9 cellular contexts compared by ENCODE assay signal in the genomic region with DNA sequence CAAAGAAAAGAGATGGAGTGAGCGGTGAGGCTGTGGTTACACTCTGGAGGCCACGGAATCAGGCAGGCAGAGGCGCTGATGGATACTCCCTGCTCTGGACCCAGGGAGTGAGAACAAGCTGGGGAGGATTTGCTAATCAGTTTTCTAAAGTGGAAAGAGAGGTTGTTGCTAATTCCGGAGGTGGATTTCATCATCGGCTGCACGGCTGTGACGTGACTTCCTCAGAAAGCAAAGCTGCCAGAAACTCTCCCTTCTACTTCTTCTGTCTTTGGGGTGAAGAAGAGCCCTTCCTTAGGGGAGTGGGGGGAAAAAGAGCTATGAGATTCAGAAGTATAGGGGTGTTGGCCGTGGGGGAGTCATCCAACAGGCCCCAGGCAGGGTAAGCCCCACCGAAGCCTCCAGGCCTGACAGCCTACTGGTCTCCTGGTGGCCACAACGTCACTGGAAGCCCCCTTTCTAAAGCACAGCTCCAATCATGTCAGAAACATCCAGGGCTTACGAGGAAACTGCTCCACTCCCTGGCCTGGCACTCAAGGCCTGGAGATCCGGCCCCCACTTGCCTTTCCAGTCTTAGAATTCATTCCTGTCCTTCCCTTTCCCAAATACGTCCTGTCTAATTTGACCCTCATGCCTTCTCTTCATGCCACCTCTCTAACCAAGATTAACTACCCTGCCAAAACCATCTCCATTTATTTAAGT.
DNase-seq lines count a peak whose midpoint lies in the region; ATAC-seq and TF ChIP-seq lines count a peak whose summit lies in the region.
"Had no signal": no experiment of that assay in that cellular context is flagged by ENCODE, and none has a peak within 500 bp of the region (broad histone marks: within the 10 kb centered on the region; RNA-seq: fewer than 3 reads in every experiment).

No MANE protein-coding gene starts in this region.

- CTCF ChIA-PET in activated B cell treated with CpG ODN at 0.5 μM for 24 hours (lab: Charles Lee) = interaction anchor here (1.0 kb wide), 1 partner anchor 14 kb away, joined by 4 read pairs; no protein-coding TSS in a partner anchor

- peaks cover 8% of the 10 kb centered on the region for H3K9me3 Mint-ChIP-seq in activated B cell treated with CpG ODN at 0.5 μM for 24 hours

- peak overlapping the region; percentile 71 for H3K27ac Mint-ChIP-seq in activated B cell treated with CpG ODN at 0.5 μM for 24 hours

- DNase-seq in H4 (ENCODE audit: low spot score) = peak; percentile 50
- DNase-seq in activated B cell treated with CpG ODN at 0.5 μM for 24 hours = no peak
- peak; percentile 85 for DNase-seq in right atrium auricular region (ENCODE audit: low spot score)
- DNase-seq in skeletal muscle cell (ENCODE audit: low read depth) = peak; percentile 43
- DNase-seq in occipital lobe (lab: John Stamatoyannopoulos, UW) = no peak
- DNase-seq: NCI-H526 had no signal

- no peaks in the 10 kb centered on the region for H3K27me3 ChIP-seq in right atrium auricular region

- H3K27me3 Mint-ChIP-seq in activated B cell treated with CpG ODN at 0.5 μM for 24 hours = no peaks in the 10 kb centered on the region

- H3K4me3 Mint-ChIP-seq in activated B cell treated with CpG ODN at 0.5 μM for 24 hours = no peak overlapping the region

- H3K36me3 Mint-ChIP-seq in activated B cell treated with CpG ODN at 0.5 μM for 24 hours (ENCODE audit: low read depth) = peaks cover 6% of the 10 kb centered on the region

- POLR2A ChIA-PET in activated B cell treated with CpG ODN at 0.5 μM for 24 hours (lab: Charles Lee) = no interaction called here

- peak overlapping the region; percentile 73 to 76 for H3K27ac ChIP-seq in right atrium auricular region

- peaks cover 47% of the 10 kb centered on the region for H3K4me1 Mint-ChIP-seq in activated B cell treated with CpG ODN at 0.5 μM for 24 hours

- TF ChIP-seq CTCF in activated B cell treated with CpG ODN at 0.5 μM for 24 hours (IDR thresholded peaks at IDR 0.05) (no peak), right atrium auricular region (IDR thresholded peaks at IDR 0.05) (no peak)

- intact Hi-C loops in activated B cell treated with CpG ODN at 0.5 μM for 24 hours (cut with micrococcal nuclease) = no loop called here

- H3K36me3 ChIP-seq in right atrium auricular region = no peaks in the 10 kb centered on the region

- H3K9me3 ChIP-seq in right atrium auricular region = no peaks in the 10 kb centered on the region

- ATAC-seq in activated B cell treated with CpG ODN at 0.5 μM for 24 hours (ENCODE audit: low read depth) = peak; percentile 31
- no peak for ATAC-seq in HG02981 (IDR thresholded peaks at IDR 0.05; ENCODE audit: unreplicated experiment)
- no peak for ATAC-seq in GM19467 (IDR thresholded peaks at IDR 0.05; ENCODE audit: unreplicated experiment)
- no peak for ATAC-seq in GM19455 (IDR thresholded peaks at IDR 0.05; ENCODE audit: unreplicated experiment)

- peaks cover 0 to 18% of the 10 kb centered on the region in 2 donors for H3K4me1 ChIP-seq in right atrium auricular region

- no peak overlapping the region for H3K4me3 ChIP-seq in right atrium auricular region
- H3K4me3 ChIP-seq in skeletal muscle cell (ENCODE audit: low read depth, low read length) = no peak overlapping the region

Comparison
In these comparisons a context has a peak if more than half of its experiments do, and no peak if none do; other contexts are left out.
1. DNase-seq: peak in H4 (single experiment), right atrium auricular region (single experiment) and skeletal muscle cell (single experiment); none in activated B cell treated with CpG ODN at 0.5 μM for 24 hours (single experiment) and occipital lobe (single experiment).